8 cellular contexts compared by ENCODE assay signal in the genomic region with DNA sequence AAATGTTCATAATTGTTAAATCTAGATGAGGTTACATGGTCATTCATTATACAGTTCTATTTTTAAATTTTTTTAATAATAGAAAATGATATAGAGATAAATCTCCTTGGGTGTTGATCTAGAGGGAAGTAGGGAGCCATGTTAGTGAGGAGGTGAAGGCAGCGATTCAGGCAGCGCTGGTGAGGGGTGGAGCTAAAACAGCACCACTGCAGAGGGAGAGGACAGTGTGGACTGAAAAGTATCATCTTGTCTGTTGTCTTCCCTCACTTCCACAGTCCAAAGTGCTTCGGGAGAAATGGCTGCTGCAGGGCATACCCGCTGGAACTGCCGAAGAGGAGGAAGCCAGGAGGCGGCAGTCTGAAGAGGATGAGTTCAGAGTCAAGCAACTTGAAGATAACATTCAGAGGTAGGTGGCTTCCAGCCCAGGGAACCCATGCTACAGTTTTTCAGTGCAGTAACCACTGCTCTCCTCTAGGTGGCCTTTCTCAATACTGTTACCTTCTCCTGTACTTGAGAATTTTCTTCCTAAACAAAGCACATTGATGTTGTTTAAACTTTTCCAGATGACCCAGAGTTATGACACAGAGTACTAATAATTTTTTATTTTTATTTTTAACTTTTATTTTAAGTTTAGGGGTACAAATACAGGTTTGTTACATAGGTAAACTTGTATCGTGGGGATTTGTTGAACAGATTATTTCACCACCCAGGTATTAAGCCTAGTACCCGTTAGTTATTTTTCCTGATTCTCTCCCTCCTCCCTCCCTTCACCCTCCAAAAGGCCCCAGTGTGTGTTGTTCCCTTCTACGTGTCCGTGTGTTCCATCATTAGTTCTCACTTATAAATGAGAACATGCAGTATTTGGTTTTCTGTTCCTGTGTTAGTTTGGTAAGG.
DNase-seq lines count a peak whose midpoint lies in the region; ATAC-seq and TF ChIP-seq lines count a peak whose summit lies in the region.

No MANE protein-coding gene starts in this region.

- intact Hi-C loops in tibial artery (cut with DNase I; ENCODE audit: low total_unique reads) = no loop called here
- intact Hi-C loops in left colon (cut with DNase I, micrococcal nuclease) = no loop called here

- ATAC-seq in GM19455 (IDR thresholded peaks at IDR 0.05; ENCODE audit: unreplicated experiment) (peak; percentile 90), left colon (no peak), HG03135 (IDR thresholded peaks at IDR 0.05; ENCODE audit: unreplicated experiment) (no peak)

- H3K4me3 ChIP-seq in tibial artery = no peak overlapping the region

- H3K27me3 ChIP-seq in tibial artery = no peaks in the 10 kb centered on the region

- no peak overlapping the region for H3K27ac ChIP-seq in tibial artery

- peak; percentile 33 to 41 for TF ChIP-seq CTCF in tibial artery (IDR thresholded peaks at IDR 0.05)

- peaks cover 0 to 6% (median under 1%) of the 10 kb centered on the region in 4 donors for H3K4me1 ChIP-seq in tibial artery

- no peaks in the 10 kb centered on the region for H3K36me3 ChIP-seq in tibial artery

- DNase-seq in D341Med (ENCODE audit: low spot score) (peak; percentile 44), HuH-7.5 (ENCODE audit: low spot score) (peak; percentile 34), hepatic stellate cell (ENCODE audit: low spot score) (peak; percentile 34), tibial artery (no peak), left colon (no peak)
- peak; percentile 32 to 51 for DNase-seq in activated CD4-positive, alpha-beta T cell treated with anti-CD3 and anti-CD28 coated beads, Interleukin-2, amount 50 U/mL, for 48 hours

- H3K9me3 ChIP-seq in tibial artery = no peaks in the 10 kb centered on the region

Comparison
In these comparisons a context has a peak if more than half of its experiments do, and no peak if none do; other contexts are left out.
1. DNase-seq: peak in D341Med (single experiment), HuH-7.5 (single experiment), activated CD4-positive, alpha-beta T cell treated with anti-CD3 and anti-CD28 coated beads, Interleukin-2, amount 50 U/mL, for 48 hours (2 of 2) and hepatic stellate cell (single experiment); none in tibial artery (0 of 2) and left colon (0 of 2).